In genomic region chr15:42577514-42578031, GRCh38 we compare ENCODE assay signal across 9 cellular contexts. TPM values are rescaled to one million over a fixed set of nuclear protein-coding genes. Genes with fewer than 3 reads are reported as not detected.
DNase-seq lines count a peak whose midpoint lies in the region; ATAC-seq, FAIRE-seq and TF ChIP-seq lines count a peak whose summit lies in the region.
"Had no signal": no experiment of that assay in that cellular context is flagged by ENCODE, and none has a peak within 500 bp of the region (broad histone marks: within the 10 kb centered on the region; RNA-seq: fewer than 3 reads in every experiment).

No MANE protein-coding gene starts in this region.

- H3K4me1 Mint-ChIP-seq in activated T-helper 2 cell treated with anti-CD3 and anti-CD28 coated beads, Interferon-gamma antibody, Interleukin-2, Interleukin-4, amounts not matched to agents 10 μg/mL and 5 μg/mL and 100 μg/mL, durations not matched to agents 14 hours and 24 hours and 36 hours (ENCODE audit: low read depth) = peaks cover 46% of the 10 kb centered on the region

- peaks cover 23% of the 10 kb centered on the region for H3K27me3 Mint-ChIP-seq in activated T-helper 2 cell treated with anti-CD3 and anti-CD28 coated beads, Interferon-gamma antibody, Interleukin-2, Interleukin-4, amounts not matched to agents 10 μg/mL and 5 μg/mL and 100 μg/mL, durations not matched to agents 14 hours and 24 hours and 36 hours (ENCODE audit: low read depth)

- peak; percentile 45 for DNase-seq in AG08395 (ENCODE audit: low spot score)
- DNase-seq in GM12891 (ENCODE audit: insufficient read length, low spot score) = no peak
- DNase-seq in activated T-helper 2 cell treated with anti-CD3 and anti-CD28 coated beads, Interferon-gamma antibody, Interleukin-2, Interleukin-4, amounts not matched to agents 10 μg/mL and 5 μg/mL and 100 μg/mL, durations not matched to agents 14 hours and 24 hours and 36 hours (ENCODE audit: low spot score) = no peak
- peak; percentile 60 for DNase-seq in iris pigment epithelial cell (ENCODE audit: low read depth)
- no peak for DNase-seq in activated T-cell treated with anti-CD3 and anti-CD28 coated beads for 4 hours
- DNase-seq: kidney had no signal

- peak; percentile 60 for FAIRE-seq in GM12891 (lab: Jason Lieb, UNC)
- FAIRE-seq: kidney had no signal

- TF ChIP-seq POLR2A in GM12891 (IDR thresholded peaks at IDR 0.05; ENCODE audit: low read depth, low read length) = no peak

- peaks cover 7% of the 10 kb centered on the region for H3K36me3 Mint-ChIP-seq in activated T-helper 2 cell treated with anti-CD3 and anti-CD28 coated beads, Interferon-gamma antibody, Interleukin-2, Interleukin-4, amounts not matched to agents 10 μg/mL and 5 μg/mL and 100 μg/mL, durations not matched to agents 14 hours and 24 hours and 36 hours (ENCODE audit: low read depth)

- H3K4me3 Mint-ChIP-seq in activated T-helper 2 cell treated with anti-CD3 and anti-CD28 coated beads, Interferon-gamma antibody, Interleukin-2, Interleukin-4, amounts not matched to agents 10 μg/mL and 5 μg/mL and 100 μg/mL, durations not matched to agents 14 hours and 24 hours and 36 hours (ENCODE audit: low read depth) = peak overlapping the region; percentile 15

- intact Hi-C loops in activated T-helper 2 cell treated with anti-CD3 and anti-CD28 coated beads, Interferon-gamma antibody, Interleukin-2, Interleukin-4, amounts not matched to agents 10 μg/mL and 5 μg/mL and 100 μg/mL, durations not matched to agents 14 hours and 24 hours and 36 hours (cut with micrococcal nuclease) = no loop called here

- no peaks in the 10 kb centered on the region for H3K9me3 Mint-ChIP-seq in activated T-helper 2 cell treated with anti-CD3 and anti-CD28 coated beads, Interferon-gamma antibody, Interleukin-2, Interleukin-4, amounts not matched to agents 10 μg/mL and 5 μg/mL and 100 μg/mL, durations not matched to agents 14 hours and 24 hours and 36 hours

- H3K27ac Mint-ChIP-seq in activated T-helper 2 cell treated with anti-CD3 and anti-CD28 coated beads, Interferon-gamma antibody, Interleukin-2, Interleukin-4, amounts not matched to agents 10 μg/mL and 5 μg/mL and 100 μg/mL, durations not matched to agents 14 hours and 24 hours and 36 hours = no peak overlapping the region

- ATAC-seq in HG03571 (IDR thresholded peaks at IDR 0.05; ENCODE audit: unreplicated experiment) (no peak), GM21367 (IDR thresholded peaks at IDR 0.05; ENCODE audit: unreplicated experiment) (no peak), HG02981 (IDR thresholded peaks at IDR 0.05; ENCODE audit: unreplicated experiment) (no peak)

TF ChIP-seq in GM12891, 5 proteins besides CTCF, POLR2A, EP300 and RAD21:
- TF ChIP-seq SPI1 (IDR thresholded peaks at IDR 0.05; ENCODE audit: low read depth, low read length) = peak; percentile 54
- no peak for TF ChIP-seq POLR2AphosphoS5 (IDR thresholded peaks at IDR 0.05; ENCODE audit: low read depth, low read length)
TF ChIP-seq in GM12891: peak in this region for 1.

RNA-seq across cellular contexts. Expression of gene STARD9, which starts 2.2 kb away (rescaled TPM):
- polyA plus RNA-seq in GM12891 (2012; ENCODE audit: low read depth, missing spikeins) = 4.0 TPM
- total RNA-seq in activated T-helper 2 cell treated with anti-CD3 and anti-CD28 coated beads, Interferon-gamma antibody, Interleukin-2, Interleukin-4, amounts not matched to agents 10 μg/mL and 5 μg/mL and 100 μg/mL, durations not matched to agents 14 hours and 24 hours and 36 hours = 10.0 and 11.9 TPM in 2 replicates

RNA-seq across cellular contexts. Expression of gene HAUS2, which starts 28.9 kb away (rescaled TPM):
- polyA plus RNA-seq in GM12891 (2012; ENCODE audit: low read depth, missing spikeins) = 20.3 TPM
- 42.9 and 45.5 TPM in 2 replicates for total RNA-seq in activated T-helper 2 cell treated with anti-CD3 and anti-CD28 coated beads, Interferon-gamma antibody, Interleukin-2, Interleukin-4, amounts not matched to agents 10 μg/mL and 5 μg/mL and 100 μg/mL, durations not matched to agents 14 hours and 24 hours and 36 hours

RNA-seq across cellular contexts. Expression of gene LRRC57, which starts 29.0 kb away (rescaled TPM):
- polyA plus RNA-seq in GM12891 (2012; ENCODE audit: low read depth, missing spikeins) = 4.3 TPM
- 21.0 and 22.5 TPM in 2 replicates for total RNA-seq in activated T-helper 2 cell treated with anti-CD3 and anti-CD28 coated beads, Interferon-gamma antibody, Interleukin-2, Interleukin-4, amounts not matched to agents 10 μg/mL and 5 μg/mL and 100 μg/mL, durations not matched to agents 14 hours and 24 hours and 36 hours

Comparison
In these comparisons a context has a peak if more than half of its experiments do, and no peak if none do; other contexts are left out.
1. DNase-seq: peak in AG08395 (single experiment) and iris pigment epithelial cell (single experiment); none in GM12891 (single experiment), activated T-helper 2 cell treated with anti-CD3 and anti-CD28 coated beads, Interferon-gamma antibody, Interleukin-2, Interleukin-4, amounts not matched to agents 10 μg/mL and 5 μg/mL and 100 μg/mL, durations not matched to agents 14 hours and 24 hours and 36 hours (single experiment) and activated T-cell treated with anti-CD3 and anti-CD28 coated beads for 4 hours (single experiment).